Comparison of ENCODE assay signal across 8 cellular contexts in genomic region chr1:222589462-222590302, GRCh38. TPM values are rescaled to one million over a fixed set of nuclear protein-coding genes. Genes with fewer than 3 reads are reported as not detected.
DNase-seq lines count a peak whose midpoint lies in the region; FAIRE-seq and TF ChIP-seq lines count a peak whose summit lies in the region.

TSS of gene TAF1A (minus strand) at chr1:222589933.

- H2AFZ ChIP-seq in MM.1S (ENCODE audit: low read length) (peak within 1 kb of the TSS; percentile 94), neuronal stem cell (ENCODE audit: low read length) (peak within 1 kb of the TSS; percentile 92)

- no peak within 1 kb of the TSS for H4K8ac ChIP-seq in neuronal stem cell (ENCODE audit: low read depth, low read length)

- H4K20me1 ChIP-seq in MM.1S (ENCODE audit: insufficient read depth, low read length) = no peaks in the 10 kb centered on the region

- H3K9me2 ChIP-seq in MM.1S (replicated peaks; ENCODE audit: insufficient read depth, low read length) = no peaks in the 10 kb centered on the region

- H3K4ac ChIP-seq in neuronal stem cell (ENCODE audit: low read length) = no peak within 1 kb of the TSS

- WGBS in neuronal stem cell (ENCODE audit: extremely low coverage in 2 of 2, insufficient read length in 2 of 2, insufficient replicate concordance in 1 of 2), 2 donors = no CpG with 5 or more reads among the region's 41 CpGs

- H2BK12ac ChIP-seq in neuronal stem cell (ENCODE audit: low read length) = no peak within 1 kb of the TSS

- no peak for TF ChIP-seq CTCF in MM.1S (IDR thresholded peaks at IDR 0.05; ENCODE audit: low read length)

- 0 out of 2 replicates have a peak, but pooled peaks cover 5% of the 10 kb centered on the region for H3F3A ChIP-seq in MM.1S (ENCODE audit: insufficient read depth, low read length)

- no peak within 1 kb of the TSS for H2BK5ac ChIP-seq in neuronal stem cell (ENCODE audit: low read length)

- DNase-seq in GF-D8 (lab: John Stamatoyannopoulos, UW) = peak; percentile 58
- peak; percentile 85 for DNase-seq in HCEC 1CT
- DNase-seq in MM.1S = peak; percentile 92
- peak; percentile 86 for DNase-seq in SK-MEL-5 (ENCODE audit: low read depth, low spot score)
- peak; percentile 49 to 73 (median 61) for DNase-seq in activated naive CD4-positive, alpha-beta T cell (lab: John Stamatoyannopoulos, UW)
- DNase-seq in frontal cortex (ENCODE audit: low spot score in 2 of 2) = peak; percentile 38 to 68
- DNase-seq in neuronal stem cell (ENCODE audit: low spot score) = peak; percentile 59
- peak; percentile 14 to 93 (median 76) for DNase-seq in substantia nigra (lab: John Stamatoyannopoulos, UW)

- no peak within 1 kb of the TSS for H3K23ac ChIP-seq in neuronal stem cell (ENCODE audit: low read depth, low read length, poor library complexity)

- no peak within 1 kb of the TSS for H2BK120ac ChIP-seq in neuronal stem cell (ENCODE audit: low read depth, low read length)

- in situ Hi-C loops in SK-MEL-5 (cut with HindIII; ENCODE audit: low pct_unique_long_range_greater_than_20kb, low sequenced_read_pairs) = no loop called here

- H4K91ac ChIP-seq in neuronal stem cell (ENCODE audit: low read depth, low read length, poor library complexity) = no peak within 1 kb of the TSS

- H3K4me2 ChIP-seq in MM.1S (ENCODE audit: low read depth, low read length) = peak within 1 kb of the TSS; percentile 89
- peak within 1 kb of the TSS; percentile 69 for H3K4me2 ChIP-seq in neuronal stem cell (ENCODE audit: insufficient read depth, low read length, poor library complexity, severe bottlenecking)

- H3K9me3 ChIP-seq in MM.1S (replicated peaks; ENCODE audit: insufficient read depth, low read length) = no peaks in the 10 kb centered on the region
- no peaks in the 10 kb centered on the region for H3K9me3 ChIP-seq in neuronal stem cell (replicated peaks in 1 of 2; ENCODE audit: control insufficient read depth in 2 of 2, insufficient read depth in 1 of 2, low read depth in 1 of 2, low read length in 2 of 2)

- peaks cover 2% of the 10 kb centered on the region for H3K79me1 ChIP-seq in neuronal stem cell (ENCODE audit: low read depth, low read length)

- FAIRE-seq in frontal cortex (lab: Jason Lieb, UNC) = no peak

- no peaks in the 10 kb centered on the region for H3K27me3 ChIP-seq in MM.1S (replicated peaks; ENCODE audit: insufficient read depth, low read length)
- no peaks in the 10 kb centered on the region for H3K27me3 ChIP-seq in neuronal stem cell (ENCODE audit: control insufficient read depth in 3 of 3, insufficient read depth in 3 of 3, low read depth in 1 of 3, low read length in 3 of 3)

- H3K27ac ChIP-seq in MM.1S (ENCODE audit: low read length) (peak within 1 kb of the TSS; percentile 52; the same call in 1 of the 2 replicates), neuronal stem cell (replicated peaks; ENCODE audit: low read length) (peak within 1 kb of the TSS; percentile 62), substantia nigra (ENCODE audit: low read depth, low read length, poor library complexity, severe bottlenecking) (peak within 1 kb of the TSS; percentile 77)

- peaks cover 9% of the 10 kb centered on the region; the same call in 1 of the 2 replicates for H3K36me3 ChIP-seq in MM.1S (replicated peaks; ENCODE audit: insufficient read depth, low read length)
- peaks cover 3 to 36% of the 10 kb centered on the region in 2 donors for H3K36me3 ChIP-seq in neuronal stem cell (replicated peaks in 1 of 2; ENCODE audit: control insufficient read depth in 2 of 2, insufficient read depth in 2 of 2, low read length in 2 of 2)

- H3K79me2 ChIP-seq in MM.1S (ENCODE audit: low read length) = peaks cover 19% of the 10 kb centered on the region

- H3K14ac ChIP-seq in neuronal stem cell (ENCODE audit: low read length) = no peak within 1 kb of the TSS

- H3K4me3 ChIP-seq in MM.1S (ENCODE audit: low read length) (peak within 1 kb of the TSS; percentile 80), neuronal stem cell (ENCODE audit: low read length in 2 of 2) (peak within 1 kb of the TSS; percentile 75 to 90)

- no peak within 1 kb of the TSS for H3K18ac ChIP-seq in neuronal stem cell (ENCODE audit: low read length)

- no peak within 1 kb of the TSS for H2BK15ac ChIP-seq in neuronal stem cell (ENCODE audit: low read length)

- H3K4me1 ChIP-seq in MM.1S (ENCODE audit: low read length) (peaks cover 24% of the 10 kb centered on the region), neuronal stem cell (ENCODE audit: control insufficient read depth in 2 of 2, insufficient read depth in 1 of 2, low read depth in 1 of 2, low read length in 2 of 2) (peaks cover 0 to 3% of the 10 kb centered on the region in 2 donors)

- no peak within 1 kb of the TSS for H2AK5ac ChIP-seq in neuronal stem cell (ENCODE audit: low read depth, low read length)

- H3K9ac ChIP-seq in MM.1S (ENCODE audit: low read length) (peak within 1 kb of the TSS; percentile 56), neuronal stem cell (ENCODE audit: low read depth, low read length, poor library complexity) (no peak within 1 kb of the TSS)

RNA-seq across cellular contexts. Expression of gene TAF1A, which starts in this region (rescaled TPM):
- 9.2 and 11.3 TPM in 2 replicates for total RNA-seq in SK-MEL-5 (2014; rRNA removed; shearing (Covaris generic))
- polyA plus RNA-seq in SK-MEL-5 (2015; cell fraction: cytosol; rRNA removed) = 5.4 and 8.7 TPM in 2 replicates
- polyA plus RNA-seq in SK-MEL-5 (2015; cell fraction: nucleus; rRNA removed) = 31.2 and 38.1 TPM in 2 replicates
- total RNA-seq in frontal cortex = 23.6 TPM
- polyA plus RNA-seq in neuronal stem cell (2013, experiment 1 of 2) = 17.2 TPM
- 17.1 TPM for polyA plus RNA-seq in neuronal stem cell (2013, experiment 2 of 2)

Comparison
In these comparisons a context has a peak if more than half of its experiments do, and no peak if none do; other contexts are left out.
1. Peak in every context shown above with its lines: DNase-seq, H3K4me3 ChIP-seq and H3K27ac ChIP-seq.